ENCODE assay signal across 8 cellular contexts in genomic region chr3:172749201-172749965, GRCh38. TPM values are rescaled to one million over a fixed set of nuclear protein-coding genes. Genes with fewer than 3 reads are reported as not detected.
DNase-seq lines count a peak whose midpoint lies in the region; ATAC-seq and TF ChIP-seq lines count a peak whose summit lies in the region.

No MANE protein-coding gene starts in this region.

- peaks cover 13% of the 10 kb centered on the region; the same call in 1 of the 2 replicates for H3K36me3 ChIP-seq in PC-3 (ENCODE audit: low read depth, low read length)

- peaks cover 36% of the 10 kb centered on the region for H3K4me1 Mint-ChIP-seq in activated CD4-positive, alpha-beta T cell treated with anti-CD3 and anti-CD28 coated beads, Interleukin-2, amount 10 ng/mL, durations not matched to agents 7 days and 5 days
- H3K4me1 Mint-ChIP-seq in nephron progenitor cell: peaks cover 31% of the 10 kb centered on the region

- CTCF ChIA-PET in activated CD4-positive, alpha-beta T cell treated with anti-CD3 and anti-CD28 coated beads, Interleukin-2, amount 10 ng/mL, durations not matched to agents 7 days and 5 days (lab: Charles Lee): interaction anchor here (0.7 to 2.3 kb wide), 7 partner anchors 9 to 40 kb away, joined by 3 to 11 read pairs (median 5); partner anchors contain the start of gene NCEH1
- CTCF ChIA-PET in PC-3 (lab: Charles Lee): interaction anchor here (0.5 to 2.7 kb wide), 12 partner anchors 22 to 931 kb away, joined by 3 to 59 read pairs (median 5); partner anchors contain the start of gene NCEH1

- H3K27ac Mint-ChIP-seq in activated CD4-positive, alpha-beta T cell treated with anti-CD3 and anti-CD28 coated beads, Interleukin-2, amount 10 ng/mL, durations not matched to agents 7 days and 5 days: no peak overlapping the region
- H3K27ac Mint-ChIP-seq in nephron progenitor cell: no peak overlapping the region

- POLR2A ChIA-PET in activated CD4-positive, alpha-beta T cell treated with anti-CD3 and anti-CD28 coated beads, Interleukin-2, amount 10 ng/mL, durations not matched to agents 7 days and 5 days (lab: Charles Lee): no interaction called here
- POLR2A ChIA-PET in PC-3 (lab: Charles Lee; ENCODE audit: unreplicated experiment): interaction anchor here (0.6 to 3.7 kb wide), 19 partner anchors 9 to 1759 kb away, joined by 3 to 71 read pairs (median 7); partner anchors contain the start of genes NCEH1 and PLD1

- H3K27me3 ChIP-seq in PC-3 (ENCODE audit: low read length): no peaks in the 10 kb centered on the region

- ATAC-seq in PC-3 (peak; percentile 52), HG02623 (IDR thresholded peaks at IDR 0.05; ENCODE audit: unreplicated experiment) (no peak), HG03159 (IDR thresholded peaks at IDR 0.05; ENCODE audit: unreplicated experiment) (no peak)

- H3K4me2 ChIP-seq in PC-3 (ENCODE audit: low read length): peak overlapping the region; percentile 76

- peaks cover 52% of the 10 kb centered on the region for H3K4me1 ChIP-seq in PC-3 (ENCODE audit: insufficient read depth, low read length)

- intact Hi-C loops in PC-3 (cut with micrococcal nuclease): loop anchor here (1.0 kb wide), 1 partner anchor 38 kb away; the partner anchor contains the start of gene NCEH1

- no peaks in the 10 kb centered on the region for H3K9me3 ChIP-seq in PC-3 (ENCODE audit: low read length)

- peak overlapping the region; percentile 92 for H3K27ac ChIP-seq in PC-3 (ENCODE audit: low read length)
- H3K27ac ChIP-seq in epithelial cell of prostate: peak overlapping the region; percentile 96

- no peaks in the 10 kb centered on the region for H3K9me2 ChIP-seq in PC-3 (replicated peaks; ENCODE audit: low read length)

- no peak for TF ChIP-seq CTCF in PC-3 (conservative IDR thresholded peaks at IDR 0.05; ENCODE audit: low read depth, low read length)
- TF ChIP-seq CTCF in nephron progenitor cell (IDR thresholded peaks at IDR 0.05): no peak

- H3K9ac ChIP-seq in PC-3 (ENCODE audit: low read length): peak overlapping the region; percentile 94

- peaks cover 17% of the 10 kb centered on the region for H4K20me1 ChIP-seq in PC-3 (ENCODE audit: low read length)

- peaks cover 10% of the 10 kb centered on the region for H3F3A ChIP-seq in PC-3 (ENCODE audit: low read length, unreplicated experiment)

- H2AFZ ChIP-seq in PC-3 (ENCODE audit: low read length): 0 out of 2 replicates have a peak overlapping the region, but pooled peaks have one; percentile 3

- no peak for DNase-seq in activated CD4-positive, alpha-beta T cell treated with anti-CD3 and anti-CD28 coated beads, Interleukin-2, amount 10 ng/mL, durations not matched to agents 7 days and 5 days
- DNase-seq in activated CD4-positive, alpha-beta T cell treated with anti-CD3 and anti-CD28 coated beads for 4 hours: no peak
- DNase-seq in PC-3: peak; percentile 98
- peak; percentile 74 for DNase-seq in epithelial cell of prostate (ENCODE audit: low read depth, low spot score)
- DNase-seq in nephron progenitor cell: no peak
- DNase-seq in NCI-H446 treated with DMSO at 0.1 percent for 48 hours (lab: John Stamatoyannopoulos, UW): no peak

- peak overlapping the region; percentile 66 for H3K4me3 ChIP-seq in PC-3 (ENCODE audit: low read length)

- peaks cover 37% of the 10 kb centered on the region for H3K79me2 ChIP-seq in PC-3 (ENCODE audit: low read length)

- peaks cover 26% of the 10 kb centered on the region for H3K36me3 Mint-ChIP-seq in activated CD4-positive, alpha-beta T cell treated with anti-CD3 and anti-CD28 coated beads, Interleukin-2, amount 10 ng/mL, durations not matched to agents 7 days and 5 days (ENCODE audit: low read depth)
- peaks cover 18% of the 10 kb centered on the region for H3K36me3 Mint-ChIP-seq in nephron progenitor cell (ENCODE audit: low read depth)

- no peaks in the 10 kb centered on the region for H3K9me3 Mint-ChIP-seq in activated CD4-positive, alpha-beta T cell treated with anti-CD3 and anti-CD28 coated beads, Interleukin-2, amount 10 ng/mL, durations not matched to agents 7 days and 5 days
- no peaks in the 10 kb centered on the region for H3K9me3 Mint-ChIP-seq in nephron progenitor cell

- BruUV-seq in PC-3 (replicated peaks; lab: Mats Ljungman, UMichigan): TSS peak; percentile 37

- peak overlapping the region; percentile 95 for H3K4me3 Mint-ChIP-seq in activated CD4-positive, alpha-beta T cell treated with anti-CD3 and anti-CD28 coated beads, Interleukin-2, amount 10 ng/mL, durations not matched to agents 7 days and 5 days
- H3K4me3 Mint-ChIP-seq in nephron progenitor cell: peak overlapping the region; percentile 97

- H3K27me3 Mint-ChIP-seq in activated CD4-positive, alpha-beta T cell treated with anti-CD3 and anti-CD28 coated beads, Interleukin-2, amount 10 ng/mL, durations not matched to agents 7 days and 5 days: peaks cover 14% of the 10 kb centered on the region
- peaks cover 2% of the 10 kb centered on the region for H3K27me3 Mint-ChIP-seq in nephron progenitor cell (ENCODE audit: low read depth, poor library complexity)

RNA-seq across cellular contexts. Expression of gene ECT2, which starts 1.1 kb away (rescaled TPM):
- total RNA-seq in activated CD4-positive, alpha-beta T cell treated with anti-CD3 and anti-CD28 coated beads, Interleukin-2, amount 10 ng/mL, durations not matched to agents 7 days and 5 days: 10 to 100 TPM; 56.0 to 60.2 TPM
- total RNA-seq in PC-3 (2014; rRNA removed): 66.9 and 77.4 TPM in 2 replicates

RNA-seq across cellular contexts. Expression of gene NCEH1, which starts 38.5 kb away (rescaled TPM):
- 1 to 10 TPM; 5.0 to 6.8 TPM for total RNA-seq in activated CD4-positive, alpha-beta T cell treated with anti-CD3 and anti-CD28 coated beads, Interleukin-2, amount 10 ng/mL, durations not matched to agents 7 days and 5 days
- total RNA-seq in PC-3 (2014; rRNA removed): 28.2 and 33.9 TPM in 2 replicates

Comparison
In these comparisons a context has a peak if more than half of its experiments do, and no peak if none do; other contexts are left out.
1. DNase-seq: peak in PC-3 (single experiment) and epithelial cell of prostate (single experiment); none in activated CD4-positive, alpha-beta T cell treated with anti-CD3 and anti-CD28 coated beads, Interleukin-2, amount 10 ng/mL, durations not matched to agents 7 days and 5 days (single experiment), activated CD4-positive, alpha-beta T cell treated with anti-CD3 and anti-CD28 coated beads for 4 hours (0 of 2), nephron progenitor cell (single experiment) and NCI-H446 treated with DMSO at 0.1 percent for 48 hours (single experiment).